Comparison of ENCODE assay signal across 5 cellular contexts in genomic region chr3:97772926-97773325, GRCh38.
"Had no signal": no experiment of that assay in that cellular context is flagged by ENCODE, and none has a peak within 500 bp of the region (broad histone marks: within the 10 kb centered on the region; RNA-seq: fewer than 3 reads in every experiment).

No MANE protein-coding gene starts in this region.

- H3K4me1 ChIP-seq: HAP-1 had no signal

- H3K9me3 ChIP-seq: HAP-1 had no signal

- DNase-seq: GM23248, GOT3, H7, IMR-90 had no signal

- H3K27ac ChIP-seq: GM23248 had no signal

- H2AFZ ChIP-seq: GM23248 had no signal

- H3K36me3 ChIP-seq: HAP-1 had no signal

- H3K4me3 ChIP-seq: GM23248, HAP-1 had no signal
